ENCODE assay signal across 7 cellular contexts in genomic region chr1:181062800-181063428, GRCh38. TPM values are rescaled to one million over a fixed set of nuclear protein-coding genes. Genes with fewer than 3 reads are reported as not detected.
DNase-seq lines count a peak whose midpoint lies in the region; ATAC-seq and TF ChIP-seq lines count a peak whose summit lies in the region.

No MANE protein-coding gene starts in this region.

- intact Hi-C loops in spleen (cut with DNase I; ENCODE audit: low total_unique reads), result no loop called here

- H3K4me3 ChIP-seq in adipocyte (ENCODE audit: low read length), result no peak overlapping the region
- peak overlapping the region in 4 of 8 donors; percentile 10 to 52 (median 14) for H3K4me3 ChIP-seq in spleen

- H3K9me3 ChIP-seq in adipocyte (ENCODE audit: control insufficient read depth, low read length) (peaks cover 8% of the 10 kb centered on the region), spleen (peaks cover 0 to 15% (median 8%) of the 10 kb centered on the region in 8 donors)

- H3K27ac ChIP-seq in spleen, result peak overlapping the region; percentile 41 to 85 (median 66)

- H3K4me1 ChIP-seq in adipocyte (ENCODE audit: control insufficient read depth, insufficient read depth, low read length) (no peaks in the 10 kb centered on the region), spleen (peaks cover 3 to 34% (median 20%) of the 10 kb centered on the region in 6 donors)

- ATAC-seq in GM18508 (IDR thresholded peaks at IDR 0.05; ENCODE audit: insufficient read depth, unreplicated experiment), result peak; percentile 54
- peak; percentile 68 for ATAC-seq in GM21737 (IDR thresholded peaks at IDR 0.05; ENCODE audit: unreplicated experiment)

- no peak for TF ChIP-seq POLR2A in spleen (IDR thresholded peaks at IDR 0.05)

- 27 to 37% (median 33%) methylated on average over 7 of the region's 7 CpGs for WGBS in spleen, 5 donors

- DNase-seq in LHCN-M2 (ENCODE audit: low read depth), result peak; percentile 84
- peak; percentile 17 for DNase-seq in adipocyte (ENCODE audit: low read depth)
- no peak for DNase-seq in spleen
- DNase-seq in HUDEP-2 (lab: John Stamatoyannopoulos, UW; ENCODE audit: unreplicated experiment in 76 of 76), result no peak
- no peak for DNase-seq in HuH-7 (ENCODE audit: low spot score)

- H3K9ac ChIP-seq in adipocyte (ENCODE audit: low read length), result no peak overlapping the region

- no peak for TF ChIP-seq CTCF in spleen (IDR thresholded peaks at IDR 0.05 in 8 of 11, conservative IDR thresholded peaks at IDR 0.05 in 3 of 11)

- no peaks in the 10 kb centered on the region for H3K27me3 ChIP-seq in adipocyte (replicated peaks; ENCODE audit: control insufficient read depth, insufficient read depth, low read length)
- no peaks in the 10 kb centered on the region for H3K27me3 ChIP-seq in spleen (replicated peaks in 1 of 7)

- H3K36me3 ChIP-seq in adipocyte (ENCODE audit: control insufficient read depth, insufficient read depth, low read length, severe bottlenecking) (no peaks in the 10 kb centered on the region), spleen (peaks cover 0 to 22% (median 6%) of the 10 kb centered on the region in 6 donors)

RNA-seq across cellular contexts. Expression of gene IER5, which starts 25.6 kb away (rescaled TPM):
- total RNA-seq in LHCN-M2 (2014; rRNA removed) (99.0 and 107 TPM in 2 replicates), spleen (10 to 100 TPM; 33.4 to 62.3 (median 40.8) TPM)
- polyA plus RNA-seq in LHCN-M2 (2012), result 41.8 TPM
- 10 to 100 TPM; 21.3 to 33.9 (median 32.7) TPM for polyA plus RNA-seq in spleen

RNA-seq across cellular contexts. Expression of gene MR1, which starts 29.1 kb away (rescaled TPM):
- total RNA-seq in LHCN-M2 (2014; rRNA removed) (16.5 and 16.9 TPM in 2 replicates), spleen (10 to 100 TPM; 21.9 to 35.6 (median 25.8) TPM)
- 20.0 TPM for polyA plus RNA-seq in LHCN-M2 (2012)
- polyA plus RNA-seq in spleen, result 1 to 10 TPM; 4.9 to 6.3 (median 6.0) TPM

RNA-seq across cellular contexts. Expression of gene STX6, which starts 40.2 kb away (rescaled TPM):
- total RNA-seq in LHCN-M2 (2014; rRNA removed) (19.3 and 20.2 TPM in 2 replicates), spleen (10 to 100 TPM; 18.3 to 41.4 (median 22.1) TPM)
- polyA plus RNA-seq in LHCN-M2 (2012), result 12.7 TPM
- 10 to 100 TPM in 1 of 3 donors, 1 to 10 TPM in 2; 6.8 to 10.2 (median 8.0) TPM for polyA plus RNA-seq in spleen

Comparison
In these comparisons a context has a peak if more than half of its experiments do, and no peak if none do; other contexts are left out.
1. DNase-seq: peak in LHCN-M2 (single experiment) and adipocyte (single experiment); none in spleen (single experiment), HUDEP-2 (0 of 76) and HuH-7 (single experiment).